ENCODE assay signal across 17 cellular contexts in the genomic region with DNA sequence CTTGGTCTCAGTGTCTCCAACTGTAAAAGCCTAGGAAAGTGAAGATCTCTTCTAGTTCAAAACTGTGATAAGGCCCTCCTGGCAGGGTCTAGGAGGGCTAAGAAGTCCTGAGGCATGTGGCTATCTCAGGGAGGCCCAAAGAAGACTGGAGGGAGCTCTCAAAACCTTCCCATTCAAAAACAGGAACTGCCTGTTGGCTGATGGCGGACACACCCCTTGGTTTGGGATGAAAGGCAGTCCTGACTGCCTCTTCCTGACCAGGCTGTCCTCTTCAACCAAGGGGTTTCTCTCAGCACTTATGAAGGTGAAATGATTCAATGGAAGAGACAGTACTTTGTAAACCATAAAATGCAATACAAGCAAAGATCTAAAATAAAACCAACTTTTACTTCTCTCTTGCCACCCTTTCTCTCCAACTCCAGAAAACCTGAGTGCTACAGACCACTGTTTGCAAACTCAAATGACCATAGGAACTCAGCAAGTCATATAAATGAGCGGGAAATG. TPM values are rescaled to one million over a fixed set of nuclear protein-coding genes. Genes with fewer than 3 reads are reported as not detected.
DNase-seq lines count a peak whose midpoint lies in the region; ATAC-seq and TF ChIP-seq lines count a peak whose summit lies in the region.
"Had no signal": no experiment of that assay in that cellular context is flagged by ENCODE, and none has a peak within 500 bp of the region (broad histone marks: within the 10 kb centered on the region; RNA-seq: fewer than 3 reads in every experiment).

No MANE protein-coding gene starts in this region.

- peaks cover 2% of the 10 kb centered on the region for H3K36me3 ChIP-seq in Caco-2 (ENCODE audit: control insufficient read depth, insufficient read depth, low read length)

- H3K4me1 Mint-ChIP-seq in T-helper 1 cell treated with Interleukin-12 subunit alpha and Interleukin-12 subunit beta and Interleukin-4 antibody, amounts not matched to agents 30 μg/mL and 1 μg/mL, for 36 hours (ENCODE audit: low read depth), result peaks cover 45% of the 10 kb centered on the region
- H3K4me1 Mint-ChIP-seq in Caco-2 (ENCODE audit: low read depth, unreplicated experiment), result peaks cover 18% of the 10 kb centered on the region
- H3K4me1 Mint-ChIP-seq in activated T-helper 17 cell treated with anti-CD3 and anti-CD28 coated beads, Interleukin-2, amount 50 U/mL, for 72 hours, result peaks cover 33% of the 10 kb centered on the region
- H3K4me1 Mint-ChIP-seq in naive thymus-derived CD8-positive, alpha-beta T cell, result peaks cover 14 to 57% (median 51%) of the 10 kb centered on the region in 4 donors

- peaks cover 26% of the 10 kb centered on the region for H3K36me3 Mint-ChIP-seq in T-helper 1 cell treated with Interleukin-12 subunit alpha and Interleukin-12 subunit beta and Interleukin-4 antibody, amounts not matched to agents 30 μg/mL and 1 μg/mL, for 36 hours (ENCODE audit: low read depth)
- peaks cover 18% of the 10 kb centered on the region for H3K36me3 Mint-ChIP-seq in Caco-2 (ENCODE audit: insufficient read depth, unreplicated experiment)
- H3K36me3 Mint-ChIP-seq in activated T-helper 17 cell treated with anti-CD3 and anti-CD28 coated beads, Interleukin-2, amount 50 U/mL, for 72 hours (ENCODE audit: low read depth), result peaks cover 51% of the 10 kb centered on the region
- H3K36me3 Mint-ChIP-seq in naive thymus-derived CD8-positive, alpha-beta T cell, result peaks cover 0 to 27% (median 0%) of the 10 kb centered on the region in 3 donors

- DNase-seq in T-helper 1 cell, result no peak
- no peak for DNase-seq in Caco-2
- DNase-seq in naive thymus-derived CD8-positive, alpha-beta T cell, result no peak
- no peak for DNase-seq in RKO (ENCODE audit: low spot score)
- no peak for DNase-seq in D341Med (ENCODE audit: low spot score)
- DNase-seq: activated CD8-positive, alpha-beta memory T cell treated with anti-CD3 and anti-CD28 coated beads for 24 hours; amniotic stem cell; DMS153; NCI-H1105; NCI-H2227 treated with DMSO at 0.1 percent for 48 hours; small intestine; testis had no signal

- H3K27me3 ChIP-seq in Caco-2 (replicated peaks; ENCODE audit: control insufficient read depth, insufficient read depth, low read length), result no peaks in the 10 kb centered on the region
- H3K27me3 ChIP-seq: testis had no signal

- ATAC-seq in activated T-helper 17 cell treated with anti-CD3 and anti-CD28 coated beads, Interleukin-2, amount 50 U/mL, for 72 hours (replicated peaks), result no peak
- ATAC-seq in naive thymus-derived CD8-positive, alpha-beta T cell, result no peak
- ATAC-seq in GM19035 (IDR thresholded peaks at IDR 0.05; ENCODE audit: unreplicated experiment), result no peak
- ATAC-seq: A549 had no signal

- H3K9me3 ChIP-seq in Caco-2, result no peaks in the 10 kb centered on the region
- H3K9me3 ChIP-seq: A549, testis had no signal

- CTCF ChIA-PET in Caco-2 (lab: Charles Lee), result no interaction called here

- peaks cover 20% of the 10 kb centered on the region for H3K4me1 ChIP-seq in Caco-2

- no peak overlapping the region for H3K4me3 ChIP-seq in Caco-2 (ENCODE audit: low read depth, low read length)
- H3K4me3 ChIP-seq: A549, coronary artery, testis had no signal

- POLR2A ChIA-PET in Caco-2 (lab: Charles Lee), result interaction anchor here (0.6 to 1.0 kb wide), 3 partner anchors 13 to 124 kb away, joined by 3 to 5 read pairs (median 3); partner anchors contain the start of gene DCTPP1
- POLR2A ChIA-PET in naive thymus-derived CD8-positive, alpha-beta T cell (lab: Charles Lee), result interaction anchor here (2.7 kb wide), 1 partner anchor 18 kb away, joined by 13 read pairs; the partner anchor contains the start of gene ZNF688

- no TSS peak for BruUV-seq in Caco-2 (replicated peaks; lab: Mats Ljungman, UMichigan)

- H3K4me3 Mint-ChIP-seq in T-helper 1 cell treated with Interleukin-12 subunit alpha and Interleukin-12 subunit beta and Interleukin-4 antibody, amounts not matched to agents 30 μg/mL and 1 μg/mL, for 36 hours, result peak overlapping the region; percentile 2
- no peak overlapping the region for H3K4me3 Mint-ChIP-seq in Caco-2 (ENCODE audit: unreplicated experiment)
- peak overlapping the region; percentile 84 for H3K4me3 Mint-ChIP-seq in activated T-helper 17 cell treated with anti-CD3 and anti-CD28 coated beads, Interleukin-2, amount 50 U/mL, for 72 hours
- H3K4me3 Mint-ChIP-seq in naive thymus-derived CD8-positive, alpha-beta T cell, result peak overlapping the region in 4 of 10 donors; percentile 12 to 50 (median 36)

- intact Hi-C loops in Caco-2 (cut with micrococcal nuclease; ENCODE audit: unreplicated experiment), result no loop called here

- H3K27me3 Mint-ChIP-seq in T-helper 1 cell treated with Interleukin-12 subunit alpha and Interleukin-12 subunit beta and Interleukin-4 antibody, amounts not matched to agents 30 μg/mL and 1 μg/mL, for 36 hours (ENCODE audit: low read depth), result no peaks in the 10 kb centered on the region
- no peaks in the 10 kb centered on the region for H3K27me3 Mint-ChIP-seq in Caco-2 (ENCODE audit: insufficient read depth, unreplicated experiment)
- H3K27me3 Mint-ChIP-seq in activated T-helper 17 cell treated with anti-CD3 and anti-CD28 coated beads, Interleukin-2, amount 50 U/mL, for 72 hours, result no peaks in the 10 kb centered on the region
- no peaks in the 10 kb centered on the region for H3K27me3 Mint-ChIP-seq in naive thymus-derived CD8-positive, alpha-beta T cell

- TF ChIP-seq CTCF in Caco-2 (IDR thresholded peaks at IDR 0.05; ENCODE audit: insufficient read depth in 1 of 2, low read depth in 1 of 2, low read length in 1 of 2, severe bottlenecking in 1 of 2, unreplicated experiment in 1 of 2), result no peak

- no peaks in the 10 kb centered on the region for H3K9me3 Mint-ChIP-seq in T-helper 1 cell treated with Interleukin-12 subunit alpha and Interleukin-12 subunit beta and Interleukin-4 antibody, amounts not matched to agents 30 μg/mL and 1 μg/mL, for 36 hours
- no peaks in the 10 kb centered on the region for H3K9me3 Mint-ChIP-seq in Caco-2 (ENCODE audit: unreplicated experiment)
- H3K9me3 Mint-ChIP-seq in activated T-helper 17 cell treated with anti-CD3 and anti-CD28 coated beads, Interleukin-2, amount 50 U/mL, for 72 hours, result no peaks in the 10 kb centered on the region
- H3K9me3 Mint-ChIP-seq in naive thymus-derived CD8-positive, alpha-beta T cell, result no peaks in the 10 kb centered on the region

- peak overlapping the region; percentile 97 for H3K27ac Mint-ChIP-seq in T-helper 1 cell treated with Interleukin-12 subunit alpha and Interleukin-12 subunit beta and Interleukin-4 antibody, amounts not matched to agents 30 μg/mL and 1 μg/mL, for 36 hours
- H3K27ac Mint-ChIP-seq in Caco-2 (ENCODE audit: unreplicated experiment), result peak overlapping the region; percentile 45
- peak overlapping the region; percentile 96 for H3K27ac Mint-ChIP-seq in activated T-helper 17 cell treated with anti-CD3 and anti-CD28 coated beads, Interleukin-2, amount 50 U/mL, for 72 hours
- H3K27ac Mint-ChIP-seq in naive thymus-derived CD8-positive, alpha-beta T cell, result peak overlapping the region; percentile 57 to 96 (median 78)

RNA-seq across cellular contexts. Expression of gene ZNF764, which starts 4.7 kb away (rescaled TPM):
- total RNA-seq in Caco-2 (2022), result 8.5 and 10.9 TPM in 2 replicates
- total RNA-seq in activated T-helper 17 cell treated with anti-CD3 and anti-CD28 coated beads, Interleukin-2, amount 50 U/mL, for 72 hours, result 10 to 100 TPM; 13.8 to 14.1 TPM
- total RNA-seq in naive thymus-derived CD8-positive, alpha-beta T cell, result 10 to 100 TPM; 18.8 to 19.3 TPM
- 1 to 10 TPM; 3.6 to 6.5 (median 4.0) TPM for polyA plus RNA-seq in naive thymus-derived CD8-positive, alpha-beta T cell

RNA-seq across cellular contexts. Expression of gene ZNF688, which starts 18.1 kb away (rescaled TPM):
- 6.2 and 10.0 TPM in 2 replicates for total RNA-seq in Caco-2 (2022)
- total RNA-seq in activated T-helper 17 cell treated with anti-CD3 and anti-CD28 coated beads, Interleukin-2, amount 50 U/mL, for 72 hours, result 1 to 10 TPM; 7.3 to 9.7 TPM
- total RNA-seq in naive thymus-derived CD8-positive, alpha-beta T cell, result 10 to 100 TPM; 19.9 to 21.2 TPM
- polyA plus RNA-seq in naive thymus-derived CD8-positive, alpha-beta T cell, result 10 to 100 TPM; 21.2 to 22.0 (median 21.7) TPM

RNA-seq across cellular contexts. Expression of gene ZNF747, which starts 18.8 kb away (rescaled TPM):
- total RNA-seq in Caco-2 (2022), result 6.9 and 8.1 TPM in 2 replicates
- total RNA-seq in activated T-helper 17 cell treated with anti-CD3 and anti-CD28 coated beads, Interleukin-2, amount 50 U/mL, for 72 hours, result 10 to 100 TPM in 1 of 2 donors, 1 to 10 TPM in 1; 6.9 to 12.9 TPM
- total RNA-seq in naive thymus-derived CD8-positive, alpha-beta T cell, result 10 to 100 TPM; 21.8 to 21.9 TPM
- polyA plus RNA-seq in naive thymus-derived CD8-positive, alpha-beta T cell, result 10 to 100 TPM in 2 of 3 donors, 1 to 10 TPM in 1; 9.5 to 12.0 (median 11.4) TPM

RNA-seq across cellular contexts. Expression of gene ZNF768, which starts 27.1 kb away (rescaled TPM):
- total RNA-seq in Caco-2 (2022), result 30.3 and 30.6 TPM in 2 replicates
- 1 to 10 TPM; 3.7 to 5.3 TPM for total RNA-seq in activated T-helper 17 cell treated with anti-CD3 and anti-CD28 coated beads, Interleukin-2, amount 50 U/mL, for 72 hours
- total RNA-seq in naive thymus-derived CD8-positive, alpha-beta T cell, result 1 to 10 TPM; 8.3 to 8.5 TPM
- polyA plus RNA-seq in naive thymus-derived CD8-positive, alpha-beta T cell, result 1 to 10 TPM; 1.1 to 2.1 (median 1.5) TPM

RNA-seq across cellular contexts. Expression of gene ZNF785, which starts 32.0 kb away (rescaled TPM):
- total RNA-seq in Caco-2 (2022), result 13.5 and 13.6 TPM in 2 replicates
- 10 to 100 TPM; 10.5 to 15.5 TPM for total RNA-seq in activated T-helper 17 cell treated with anti-CD3 and anti-CD28 coated beads, Interleukin-2, amount 50 U/mL, for 72 hours
- 10 to 100 TPM; 22.8 to 23.3 TPM for total RNA-seq in naive thymus-derived CD8-positive, alpha-beta T cell
- polyA plus RNA-seq in naive thymus-derived CD8-positive, alpha-beta T cell, result 1 to 10 TPM; 1.6 to 3.5 (median 3.4) TPM
- polyA plus RNA-seq: A549 had no signal

Comparison
In these comparisons a context has a peak if more than half of its experiments do, and no peak if none do; other contexts are left out.
1. H3K27ac Mint-ChIP-seq: peak in every context shown above with its lines; median percentile 97 in T-helper 1 cell treated with Interleukin-12 subunit alpha and Interleukin-12 subunit beta and Interleukin-4 antibody, amounts not matched to agents 30 μg/mL and 1 μg/mL, for 36 hours; 96 in activated T-helper 17 cell treated with anti-CD3 and anti-CD28 coated beads, Interleukin-2, amount 50 U/mL, for 72 hours; 78 in naive thymus-derived CD8-positive, alpha-beta T cell; 45 in Caco-2.